ENCODE assay signal across 32 cellular contexts in genomic region chr10:75864717-75865116, GRCh38.
"Had no signal": no experiment of that assay in that cellular context is flagged by ENCODE, and none has a peak within 500 bp of the region (broad histone marks: within the 10 kb centered on the region; RNA-seq: fewer than 3 reads in every experiment).

No MANE protein-coding gene starts in this region.

- H3K36me3 Mint-ChIP-seq: activated naive CD4-positive, alpha-beta T cell treated with anti-CD3 and anti-CD28 coated beads, Interleukin-2, amount 10 ng/mL, durations not matched to agents 7 days and 5 days; activated naive CD4-positive, alpha-beta T cell treated with anti-CD3 and anti-CD28 coated beads, Interleukin-2, amount 50 U/mL, for 72 hours; activated naive CD8-positive, alpha-beta T cell treated with anti-CD3 and anti-CD28 coated beads, Interleukin-2, amount 10 ng/mL, durations not matched to agents 7 days and 5 days; brain; WTC11 had no signal

- H3K4me3 ChIP-seq: ascending aorta, breast epithelium, cardiac muscle cell, coronary artery, dorsolateral prefrontal cortex, esophagus muscularis mucosa, gastrocnemius medialis, heart left ventricle had no signal

- DNase-seq: activated CD4-positive, alpha-beta memory T cell treated with anti-CD3 and anti-CD28 coated beads, Interleukin-2, amount 10 ng/mL, durations not matched to agents 7 days and 5 days; activated CD4-positive, alpha-beta T cell treated with anti-CD3 and anti-CD28 coated beads for 1 hour; activated CD4-positive, alpha-beta T cell treated with anti-CD3 and anti-CD28 coated beads for 4 hours; activated CD4-positive, alpha-beta T cell treated with anti-CD3 and anti-CD28 coated beads, Interleukin-2, amount 10 ng/mL, durations not matched to agents 7 days and 5 days; activated CD4-positive, alpha-beta T cell treated with anti-CD3 and anti-CD28 coated beads, Interleukin-2, amount 50 U/mL, for 4 hours; activated CD8-positive, alpha-beta memory T cell treated with anti-CD3 and anti-CD28 coated beads, Interleukin-2, amount 50 U/mL, for 48 hours; activated gamma-delta T cell; activated naive CD4-positive, alpha-beta T cell; activated naive CD4-positive, alpha-beta T cell treated with anti-CD3 and anti-CD28 coated beads, Interleukin-2, amount 10 ng/mL, durations not matched to agents 7 days and 5 days; activated naive CD8-positive, alpha-beta T cell treated with anti-CD3 and anti-CD28 coated beads, Interleukin-2, amount 10 ng/mL, durations not matched to agents 7 days and 5 days; activated T-cell treated with anti-CD3 and anti-CD28 coated beads for 4 hours; activated T-cell treated with anti-CD3 and anti-CD28 coated beads, Interleukin-2, amount 50 U/mL, for 24 hours; activated T-cell treated with anti-CD3 and anti-CD28 coated beads, Interleukin-2, amount 50 U/mL, for 72 hours; dorsolateral prefrontal cortex; effector memory CD4-positive, alpha-beta T cell; endodermal cell; erythroblast; gastrocnemius medialis; glutamatergic neuron; heart left ventricle; T-helper 2 cell had no signal

- H3K27ac Mint-ChIP-seq: activated CD4-positive, alpha-beta memory T cell treated with anti-CD3 and anti-CD28 coated beads, Interleukin-2, amount 10 ng/mL, durations not matched to agents 7 days and 5 days; activated CD4-positive, alpha-beta T cell treated with anti-CD3 and anti-CD28 coated beads, Interleukin-2, amount 10 ng/mL, durations not matched to agents 7 days and 5 days; activated naive CD4-positive, alpha-beta T cell treated with anti-CD3 and anti-CD28 coated beads, Interleukin-2, amount 10 ng/mL, durations not matched to agents 7 days and 5 days; activated naive CD4-positive, alpha-beta T cell treated with anti-CD3 and anti-CD28 coated beads, Interleukin-2, amount 50 U/mL, for 72 hours; activated naive CD8-positive, alpha-beta T cell treated with anti-CD3 and anti-CD28 coated beads, Interleukin-2, amount 10 ng/mL, durations not matched to agents 7 days and 5 days; activated T-cell treated with anti-CD3 and anti-CD28 coated beads, Interleukin-2, amount 50 U/mL, for 24 hours; activated T-cell treated with anti-CD3 and anti-CD28 coated beads, Interleukin-2, amount 50 U/mL, for 72 hours; brain; dendritic cell treated with granulocyte-macrophage colony-stimulating factor and Interleukin-4, amounts not matched to agents 40 ng/mL and 50 ng/mL, for 4 days; endodermal cell; WTC11 had no signal

- H3K4me1 ChIP-seq: ascending aorta, breast epithelium, esophagus muscularis mucosa, foreskin keratinocyte, gastrocnemius medialis, heart left ventricle had no signal

- H3K36me3 ChIP-seq: ascending aorta, breast epithelium, cardiac muscle cell, esophagus muscularis mucosa, gastrocnemius medialis, heart left ventricle had no signal

- H3K9me3 ChIP-seq: ascending aorta, breast epithelium, esophagus muscularis mucosa, gastrocnemius medialis, heart left ventricle had no signal

- H3K27me3 ChIP-seq: ascending aorta, breast epithelium, cardiac muscle cell, dorsolateral prefrontal cortex, esophagus muscularis mucosa, foreskin keratinocyte, gastrocnemius medialis, heart left ventricle had no signal

- H3K9me3 Mint-ChIP-seq: activated CD4-positive, alpha-beta memory T cell treated with anti-CD3 and anti-CD28 coated beads, Interleukin-2, amount 10 ng/mL, durations not matched to agents 7 days and 5 days; activated CD4-positive, alpha-beta T cell treated with anti-CD3 and anti-CD28 coated beads, Interleukin-2, amount 10 ng/mL, durations not matched to agents 7 days and 5 days; activated naive CD4-positive, alpha-beta T cell treated with anti-CD3 and anti-CD28 coated beads, Interleukin-2, amount 10 ng/mL, durations not matched to agents 7 days and 5 days; activated naive CD4-positive, alpha-beta T cell treated with anti-CD3 and anti-CD28 coated beads, Interleukin-2, amount 50 U/mL, for 72 hours; activated naive CD8-positive, alpha-beta T cell treated with anti-CD3 and anti-CD28 coated beads, Interleukin-2, amount 10 ng/mL, durations not matched to agents 7 days and 5 days; activated T-cell treated with anti-CD3 and anti-CD28 coated beads, Interleukin-2, amount 50 U/mL, for 24 hours; brain; dendritic cell treated with granulocyte-macrophage colony-stimulating factor and Interleukin-4, amounts not matched to agents 40 ng/mL and 50 ng/mL, for 4 days; endodermal cell; WTC11 had no signal

- H3K27ac ChIP-seq: ascending aorta, breast epithelium, cardiac muscle cell, coronary artery, dorsolateral prefrontal cortex, esophagus muscularis mucosa, foreskin keratinocyte, gastrocnemius medialis, heart left ventricle had no signal

- H3K4me1 Mint-ChIP-seq: activated CD4-positive, alpha-beta memory T cell treated with anti-CD3 and anti-CD28 coated beads, Interleukin-2, amount 10 ng/mL, durations not matched to agents 7 days and 5 days; activated CD4-positive, alpha-beta T cell treated with anti-CD3 and anti-CD28 coated beads, Interleukin-2, amount 10 ng/mL, durations not matched to agents 7 days and 5 days; activated naive CD4-positive, alpha-beta T cell treated with anti-CD3 and anti-CD28 coated beads, Interleukin-2, amount 10 ng/mL, durations not matched to agents 7 days and 5 days; activated naive CD8-positive, alpha-beta T cell treated with anti-CD3 and anti-CD28 coated beads, Interleukin-2, amount 10 ng/mL, durations not matched to agents 7 days and 5 days; central memory CD8-positive, alpha-beta T cell had no signal

- H3K4me3 Mint-ChIP-seq: activated CD4-positive, alpha-beta memory T cell treated with anti-CD3 and anti-CD28 coated beads, Interleukin-2, amount 10 ng/mL, durations not matched to agents 7 days and 5 days; activated CD4-positive, alpha-beta T cell treated with anti-CD3 and anti-CD28 coated beads, Interleukin-2, amount 10 ng/mL, durations not matched to agents 7 days and 5 days; activated naive CD4-positive, alpha-beta T cell treated with anti-CD3 and anti-CD28 coated beads, Interleukin-2, amount 10 ng/mL, durations not matched to agents 7 days and 5 days; activated naive CD8-positive, alpha-beta T cell treated with anti-CD3 and anti-CD28 coated beads, Interleukin-2, amount 10 ng/mL, durations not matched to agents 7 days and 5 days; activated T-cell treated with anti-CD3 and anti-CD28 coated beads, Interleukin-2, amount 50 U/mL, for 24 hours; activated T-cell treated with anti-CD3 and anti-CD28 coated beads, Interleukin-2, amount 50 U/mL, for 72 hours; brain; central memory CD8-positive, alpha-beta T cell; dendritic cell treated with granulocyte-macrophage colony-stimulating factor and Interleukin-4, amounts not matched to agents 40 ng/mL and 50 ng/mL, for 4 days; endodermal cell; WTC11 had no signal

- H3K27me3 Mint-ChIP-seq: activated CD4-positive, alpha-beta memory T cell treated with anti-CD3 and anti-CD28 coated beads, Interleukin-2, amount 10 ng/mL, durations not matched to agents 7 days and 5 days; activated CD4-positive, alpha-beta T cell treated with anti-CD3 and anti-CD28 coated beads, Interleukin-2, amount 10 ng/mL, durations not matched to agents 7 days and 5 days; activated naive CD4-positive, alpha-beta T cell treated with anti-CD3 and anti-CD28 coated beads, Interleukin-2, amount 10 ng/mL, durations not matched to agents 7 days and 5 days; activated naive CD8-positive, alpha-beta T cell treated with anti-CD3 and anti-CD28 coated beads, Interleukin-2, amount 10 ng/mL, durations not matched to agents 7 days and 5 days; activated T-cell treated with anti-CD3 and anti-CD28 coated beads, Interleukin-2, amount 50 U/mL, for 24 hours; central memory CD8-positive, alpha-beta T cell; dendritic cell treated with granulocyte-macrophage colony-stimulating factor and Interleukin-4, amounts not matched to agents 40 ng/mL and 50 ng/mL, for 4 days had no signal
